In the genomic region with DNA sequence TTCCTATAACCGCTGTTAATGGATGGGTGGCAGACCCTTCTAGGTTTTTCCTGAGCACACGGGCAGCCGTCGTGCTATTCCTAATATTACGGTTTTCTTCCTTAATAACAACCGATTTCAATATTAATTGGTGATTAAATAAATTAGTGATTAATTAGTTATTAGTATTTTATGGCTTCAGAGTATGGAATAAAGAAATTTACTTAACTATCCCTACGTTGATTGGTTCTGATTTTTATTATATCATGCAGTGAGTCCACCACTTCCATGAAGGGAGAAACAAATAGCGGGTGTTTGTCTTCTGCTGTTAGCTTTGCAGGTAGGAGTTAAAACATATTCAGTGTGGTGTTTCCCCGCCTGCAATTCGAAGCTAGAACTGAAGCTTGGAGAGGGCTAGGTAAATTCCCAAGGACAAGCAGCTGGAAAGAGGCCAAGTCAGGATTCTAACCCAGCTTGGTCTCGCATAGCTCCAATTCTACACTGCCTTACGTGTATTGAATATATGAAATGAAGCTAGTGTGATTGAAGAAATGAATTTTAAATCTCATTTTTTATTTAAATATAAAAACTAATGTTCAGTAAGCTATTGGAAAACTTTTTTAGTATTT, we compare ENCODE assay signal across 1 cellular context.
TF ChIP-seq lines count a peak whose summit lies in the region.

No MANE protein-coding gene starts in this region.

TF ChIP-seq in K562, 482 proteins besides CTCF, POLR2A, EP300 and RAD21 (continued from another document):
- TF ChIP-seq POLR2H (tag; IDR thresholded peaks at IDR 0.05; ENCODE audit: low read depth) (peak; percentile 72), ZNF263 (CRISPR knock-in tag; IDR thresholded peaks at IDR 0.05; ENCODE audit: borderline replicate concordance) (no peak), DACH1 (IDR thresholded peaks at IDR 0.05; ENCODE audit: partially characterized antibody) (peak; percentile 97), ZNF644 (tag; IDR thresholded peaks at IDR 0.05; ENCODE audit: low read depth) (peak; percentile 10; the same call in 1 of the 2 replicates)
- TF ChIP-seq, protein P1, sequence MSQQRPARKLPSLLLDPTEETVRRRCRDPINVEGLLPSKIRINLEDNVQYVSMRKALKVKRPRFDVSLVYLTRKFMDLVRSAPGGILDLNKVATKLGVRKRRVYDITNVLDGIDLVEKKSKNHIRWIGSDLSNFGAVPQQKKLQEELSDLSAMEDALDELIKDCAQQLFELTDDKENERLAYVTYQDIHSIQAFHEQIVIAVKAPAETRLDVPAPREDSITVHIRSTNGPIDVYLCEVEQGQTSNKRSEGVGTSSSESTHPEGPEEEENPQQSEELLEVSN (IDR thresholded peaks at IDR 0.05; ENCODE audit: borderline replicate concordance in 1 of 2, extremely low read depth in 1 of 2, insufficient read depth in 1 of 2, insufficient read length in 1 of 2, low read depth in 1 of 2, low read length in 1 of 2, poor library complexity in 1 of 2, severe bottlenecking in 1 of 2), result peak in 1 of 2 experiments; percentile 17
- TF ChIP-seq, protein P2, sequence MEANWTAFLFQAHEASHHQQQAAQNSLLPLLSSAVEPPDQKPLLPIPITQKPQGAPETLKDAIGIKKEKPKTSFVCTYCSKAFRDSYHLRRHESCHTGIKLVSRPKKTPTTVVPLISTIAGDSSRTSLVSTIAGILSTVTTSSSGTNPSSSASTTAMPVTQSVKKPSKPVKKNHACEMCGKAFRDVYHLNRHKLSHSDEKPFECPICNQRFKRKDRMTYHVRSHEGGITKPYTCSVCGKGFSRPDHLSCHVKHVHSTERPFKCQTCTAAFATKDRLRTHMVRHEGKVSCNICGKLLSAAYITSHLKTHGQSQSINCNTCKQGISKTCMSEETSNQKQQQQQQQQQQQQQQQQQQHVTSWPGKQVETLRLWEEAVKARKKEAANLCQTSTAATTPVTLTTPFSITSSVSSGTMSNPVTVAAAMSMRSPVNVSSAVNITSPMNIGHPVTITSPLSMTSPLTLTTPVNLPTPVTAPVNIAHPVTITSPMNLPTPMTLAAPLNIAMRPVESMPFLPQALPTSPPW (CRISPR knock-in tag; IDR thresholded peaks at IDR 0.05), result peak; percentile 1; the same call in 1 of the 2 replicates
